9 cellular contexts compared by ENCODE assay signal in the genomic region with DNA sequence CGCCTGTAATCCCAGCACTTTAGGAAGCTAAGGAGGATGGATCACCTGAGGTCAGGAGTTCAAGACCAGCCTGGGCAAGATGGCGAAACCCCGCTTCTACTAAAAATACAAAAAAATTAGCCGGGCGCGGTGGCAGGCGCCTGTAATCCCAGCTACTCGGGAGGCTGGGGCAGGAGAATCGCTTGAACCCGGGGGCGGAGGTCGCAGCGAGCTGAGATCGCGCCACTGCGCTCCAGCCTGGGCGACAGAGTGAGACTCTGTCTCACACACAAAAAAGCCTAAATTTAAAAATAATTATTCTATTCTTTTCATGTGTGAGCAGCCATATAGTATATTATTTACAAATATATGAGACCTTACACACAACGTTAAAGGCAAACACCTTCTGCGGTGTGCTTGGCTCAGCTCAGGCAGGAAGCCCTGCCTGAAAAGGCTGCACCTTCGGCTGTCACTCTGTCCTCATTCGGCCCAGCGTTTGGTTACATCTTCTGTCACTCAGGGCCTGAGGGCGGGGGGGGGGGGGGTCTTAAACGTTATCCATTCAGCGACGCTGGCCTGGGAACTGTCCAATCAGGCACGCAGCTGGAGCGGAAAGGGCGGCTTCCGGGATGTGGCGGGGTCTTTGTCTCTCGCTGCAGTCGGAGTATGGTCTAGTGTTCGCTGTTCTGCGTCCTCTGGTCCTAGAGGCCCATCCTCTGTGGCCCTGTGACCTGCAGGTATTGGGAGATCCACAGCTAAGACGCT. TPM values are rescaled to one million over a fixed set of nuclear protein-coding genes. Genes with fewer than 3 reads are reported as not detected.
DNase-seq lines count a peak whose midpoint lies in the region; ATAC-seq and TF ChIP-seq lines count a peak whose summit lies in the region.
"Not testable (repeated sequence)": the region's sequence is repeated elsewhere in the genome, so short reads cannot be mapped to it uniquely, and the experiment has no call there.
"Had no signal": no experiment of that assay in that cellular context is flagged by ENCODE, and none has a peak within 500 bp of the region (broad histone marks: within the 10 kb centered on the region; RNA-seq: fewer than 3 reads in every experiment).

Gene ZNF492, plus strand, starts transcription at position 619 of the 744 bp plus-strand sequence. CDS start 19,076 bp downstream, outside the sequence.

- ATAC-seq in GM21528 (IDR thresholded peaks at IDR 0.05; ENCODE audit: low FRiP score, unreplicated experiment) (peak; percentile 42), body of pancreas (peak; percentile 99)
- ATAC-seq in activated CD8-positive, alpha-beta T cell treated with anti-CD3 and anti-CD28 coated beads for 36 hours: peak; percentile 96

- not testable (repeated sequence) for H4K20me1 ChIP-seq in osteoblast (ENCODE audit: insufficient read depth, low read length)

- intact Hi-C loops in activated CD8-positive, alpha-beta T cell treated with anti-CD3 and anti-CD28 coated beads for 36 hours (cut with micrococcal nuclease); body of pancreas (cut with DNase I); cardiac septum (cut with DNase I): not testable (repeated sequence)

- H3K27ac Mint-ChIP-seq in activated CD8-positive, alpha-beta T cell treated with anti-CD3 and anti-CD28 coated beads for 36 hours: peak within 1 kb of the TSS; percentile 87

- H3K36me3 Mint-ChIP-seq in activated CD8-positive, alpha-beta T cell treated with anti-CD3 and anti-CD28 coated beads for 36 hours (ENCODE audit: low read depth): not testable (repeated sequence)

- TF ChIP-seq POLR2A in body of pancreas (IDR thresholded peaks at IDR 0.05): not testable (repeated sequence)

- H3K4me3 ChIP-seq in BJ (ENCODE audit: low read depth, low read length) (peak within 1 kb of the TSS; percentile 64), body of pancreas (peak within 1 kb of the TSS; percentile 34 to 61), osteoblast (ENCODE audit: insufficient read depth, low read length) (peak within 1 kb of the TSS; percentile 84)

- H3K9me3 Mint-ChIP-seq in activated CD8-positive, alpha-beta T cell treated with anti-CD3 and anti-CD28 coated beads for 36 hours: not testable (repeated sequence)

- H3K4me1 Mint-ChIP-seq in activated CD8-positive, alpha-beta T cell treated with anti-CD3 and anti-CD28 coated beads for 36 hours (ENCODE audit: low read depth): not testable (repeated sequence)

- H3K9me3 ChIP-seq in body of pancreas; osteoblast (ENCODE audit: low read depth, low read length): not testable (repeated sequence)

- CTCF ChIA-PET in BJ (lab: Yijun Ruan, JAX); activated CD8-positive, alpha-beta T cell treated with anti-CD3 and anti-CD28 coated beads for 36 hours (lab: Charles Lee): not testable (repeated sequence)

- H2AFZ ChIP-seq in osteoblast (ENCODE audit: low read length): peak within 1 kb of the TSS; percentile 99

- H3K36me3 ChIP-seq in BJ (ENCODE audit: control insufficient read depth, insufficient read depth, low read length); body of pancreas (replicated peaks in 1 of 2; ENCODE audit: insufficient read depth in 1 of 2, low read depth in 2 of 2); osteoblast (ENCODE audit: insufficient read depth, low read length): not testable (repeated sequence)

- peak within 1 kb of the TSS; percentile 89 for H3K4me3 Mint-ChIP-seq in activated CD8-positive, alpha-beta T cell treated with anti-CD3 and anti-CD28 coated beads for 36 hours

- TF ChIP-seq CTCF in BJ (IDR thresholded peaks at IDR 0.05; ENCODE audit: insufficient read depth, low read depth, low read length); activated CD8-positive, alpha-beta T cell treated with anti-CD3 and anti-CD28 coated beads for 36 hours (IDR thresholded peaks at IDR 0.05); body of pancreas (IDR thresholded peaks at IDR 0.05); osteoblast (IDR thresholded peaks at IDR 0.05; ENCODE audit: extremely low read depth, low read depth, low read length): not testable (repeated sequence)

- H3K79me2 ChIP-seq in osteoblast (ENCODE audit: insufficient read depth, low read length): not testable (repeated sequence)

- DNase-seq in BJ (ENCODE audit: low read depth): peak; percentile 30
- peak; percentile 5 to 24 for DNase-seq in NCI-H524 (lab: John Stamatoyannopoulos, UW)
- DNase-seq in activated CD8-positive, alpha-beta T cell treated with anti-CD3 and anti-CD28 coated beads for 36 hours: peak; percentile 87
- peak; percentile 78 to 91 (median 88) for DNase-seq in body of pancreas
- DNase-seq in cardiac septum (ENCODE audit: low spot score): peak; percentile 94
- DNase-seq in osteoblast (ENCODE audit: insufficient read length, low spot score, missing footprints): peak; percentile 97
- peak; percentile 64 to 73 for DNase-seq in stimulated activated CD8-positive, alpha-beta memory T cell treated with anti-CD3 and anti-CD28 coated beads, Interleukin-15, amount 100 ng/mL, for 48 hours (ENCODE audit: low read depth in 2 of 2)

- not testable (repeated sequence) for H3K27me3 ChIP-seq in BJ (ENCODE audit: control insufficient read depth, insufficient read depth, low read length); body of pancreas; osteoblast (ENCODE audit: insufficient read depth, low read length)

- not testable (repeated sequence) for H3K27ac ChIP-seq in body of pancreas
- peak within 1 kb of the TSS; percentile 63 for H3K27ac ChIP-seq in osteoblast (ENCODE audit: low read depth, low read length)

- H3K27me3 Mint-ChIP-seq in activated CD8-positive, alpha-beta T cell treated with anti-CD3 and anti-CD28 coated beads for 36 hours: not testable (repeated sequence)

- H3K4me2 ChIP-seq in osteoblast (ENCODE audit: insufficient read depth, low read length): peak within 1 kb of the TSS; percentile 81

- WGBS in body of pancreas, 2 donors: 2 to 41% methylated on average over 19 to 36 of the region's 36 CpGs

- not testable (repeated sequence) for H3K4me1 ChIP-seq in body of pancreas; osteoblast (ENCODE audit: insufficient read depth, low read length)

- POLR2A ChIA-PET in BJ (lab: Charles Lee); activated CD8-positive, alpha-beta T cell treated with anti-CD3 and anti-CD28 coated beads for 36 hours (lab: Charles Lee): not testable (repeated sequence)

RNA-seq across cellular contexts. Expression of gene ZNF492, which starts in this region (rescaled TPM):
- 0.07 and 0.09 TPM in 2 replicates for polyA plus RNA-seq in BJ (2011; rRNA removed)
- 0.09 TPM in 1 of 2 replicates, not detected in the other for polyA minus RNA-seq in BJ (2011; rRNA and poly(A)+ RNA removed)
- total RNA-seq in activated CD8-positive, alpha-beta T cell treated with anti-CD3 and anti-CD28 coated beads for 36 hours: 1 to 10 TPM; 1.9 to 2.1 TPM
- total RNA-seq in body of pancreas (under 1 TPM; under 0.01 to 0.99 TPM), cardiac septum (0.13 TPM), osteoblast (0.29 and 0.36 TPM in 2 replicates)
- total RNA-seq: NCI-H460 had no signal

Comparison
In these comparisons a context has a peak if more than half of its experiments do, and no peak if none do; other contexts are left out.
1. Peak in DNase-seq and H3K4me3 ChIP-seq in BJ; RNA of the gene not detected or under 1 TPM.
2. Peak in DNase-seq, ATAC-seq and H3K4me3 ChIP-seq in body of pancreas; RNA of the gene not detected or under 1 TPM.
3. Peak in DNase-seq in cardiac septum; RNA of the gene not detected or under 1 TPM.
4. Peak in DNase-seq, H3K4me3 ChIP-seq, H3K27ac ChIP-seq and H3K4me2 ChIP-seq in osteoblast; RNA of the gene not detected or under 1 TPM.
5. DNase-seq: peak in every context shown above with its lines; median percentile 97 in osteoblast; 94 in cardiac septum; 88 in body of pancreas; 87 in activated CD8-positive, alpha-beta T cell treated with anti-CD3 and anti-CD28 coated beads for 36 hours; 68 in stimulated activated CD8-positive, alpha-beta memory T cell treated with anti-CD3 and anti-CD28 coated beads, Interleukin-15, amount 100 ng/mL, for 48 hours; 30 in BJ; 14 in NCI-H524.
6. ATAC-seq: peak in every context shown above with its lines; median percentile 99 in body of pancreas; 96 in activated CD8-positive, alpha-beta T cell treated with anti-CD3 and anti-CD28 coated beads for 36 hours; 42 in GM21528.